Comparison of ENCODE assay signal across 13 cellular contexts in genomic region chr2:14861201-14861600, GRCh38.
"Had no signal": no experiment of that assay in that cellular context is flagged by ENCODE, and none has a peak within 500 bp of the region (broad histone marks: within the 10 kb centered on the region; RNA-seq: fewer than 3 reads in every experiment).

No MANE protein-coding gene starts in this region.

- H3K4me3 ChIP-seq: left ventricle myocardium inferior, thyroid gland had no signal

- H3K27ac ChIP-seq: left ventricle myocardium inferior, thyroid gland had no signal

- H3K27me3 ChIP-seq: thyroid gland had no signal

- H3K36me3 ChIP-seq: left ventricle myocardium inferior, thyroid gland had no signal

- H3K9me3 ChIP-seq: thyroid gland had no signal

- H3K4me1 ChIP-seq: left ventricle myocardium inferior, thyroid gland had no signal

- DNase-seq: activated B cell treated with CpG ODN at 0.5 μM for 24 hours; activated CD4-positive, alpha-beta T cell treated with anti-CD3 and anti-CD28 coated beads for 48 hours; activated CD8-positive, alpha-beta T cell treated with anti-CD3 and anti-CD28 coated beads for 36 hours; activated naive CD4-positive, alpha-beta T cell; activated naive CD8-positive, alpha-beta T cell treated with anti-CD3 and anti-CD28 coated beads for 36 hours; activated T-cell treated with anti-CD3 and anti-CD28 coated beads, Interleukin-2, amount 50 U/mL, for 1 hour; amniotic stem cell; foreskin melanocyte; left ventricle myocardium inferior; stimulated activated CD4-positive, alpha-beta T cell treated with anti-CD3 and anti-CD28 coated beads, Interleukin-2, amount 100 ng/mL, for 24 hours; stimulated activated naive CD4-positive, alpha-beta T cell treated with Interleukin-2 at 50 U/mL for 16 hours; thyroid gland had no signal

- ATAC-seq: activated CD8-positive, alpha-beta T cell treated with anti-CD3 and anti-CD28 coated beads for 36 hours; activated T-helper 17 cell treated with anti-CD3 and anti-CD28 coated beads, Interleukin-2, amount 50 U/mL, for 72 hours had no signal
